1 cellular context compared by ENCODE assay signal in the genomic region with DNA sequence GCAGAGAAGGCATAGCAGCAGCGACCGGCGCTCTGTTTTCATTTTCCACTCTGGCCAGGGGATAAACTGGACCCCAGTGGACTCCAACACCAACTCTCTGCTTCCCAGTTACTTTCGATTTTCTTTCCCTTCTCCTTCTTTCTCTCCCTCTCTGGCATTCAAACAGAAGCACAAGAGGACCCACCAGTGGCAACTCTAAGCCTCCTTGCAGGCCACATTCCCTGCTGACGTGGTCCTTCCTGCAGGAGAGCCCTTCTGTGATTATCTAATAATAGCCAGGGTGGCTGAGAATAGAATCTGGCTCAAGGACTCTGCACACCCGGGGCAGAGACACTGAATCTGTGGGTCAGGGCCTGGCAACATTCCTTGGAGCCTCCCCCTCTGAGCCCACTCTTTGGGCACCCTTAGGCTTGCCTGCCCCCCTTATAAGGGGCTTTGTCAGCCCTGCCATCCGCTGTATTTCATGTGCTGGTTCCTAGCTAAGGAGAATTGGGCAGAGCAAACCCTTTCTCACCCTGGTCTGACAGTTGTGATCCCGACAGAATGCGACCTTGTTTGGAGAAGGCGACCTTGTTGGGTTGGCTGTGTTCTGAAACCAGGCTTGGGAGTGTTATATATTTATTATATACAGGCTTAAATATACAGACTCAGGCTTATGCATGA.
A peak's percentile ranks its signal among the peaks of the same experiment; 100 is the strongest.
TF ChIP-seq lines count a peak whose summit lies in the region.

No MANE protein-coding gene starts in this region.

TF ChIP-seq in HEK293, 187 proteins besides CTCF, POLR2A, EP300 and RAD21 (continued from another document):
- TF ChIP-seq, protein P1, sequence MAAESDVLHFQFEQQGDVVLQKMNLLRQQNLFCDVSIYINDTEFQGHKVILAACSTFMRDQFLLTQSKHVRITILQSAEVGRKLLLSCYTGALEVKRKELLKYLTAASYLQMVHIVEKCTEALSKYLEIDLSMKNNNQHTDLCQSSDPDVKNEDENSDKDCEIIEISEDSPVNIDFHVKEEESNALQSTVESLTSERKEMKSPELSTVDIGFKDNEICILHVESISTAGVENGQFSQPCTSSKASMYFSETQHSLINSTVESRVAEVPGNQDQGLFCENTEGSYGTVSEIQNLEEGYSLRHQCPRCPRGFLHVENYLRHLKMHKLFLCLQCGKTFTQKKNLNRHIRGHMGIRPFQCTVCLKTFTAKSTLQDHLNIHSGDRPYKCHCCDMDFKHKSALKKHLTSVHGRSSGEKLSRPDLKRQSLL (tag by site-specific recombination; IDR thresholded peaks at IDR 0.05) = 0 out of 2 replicates have a peak, but pooled peaks have one; percentile 13
- TF ChIP-seq, protein P2, sequence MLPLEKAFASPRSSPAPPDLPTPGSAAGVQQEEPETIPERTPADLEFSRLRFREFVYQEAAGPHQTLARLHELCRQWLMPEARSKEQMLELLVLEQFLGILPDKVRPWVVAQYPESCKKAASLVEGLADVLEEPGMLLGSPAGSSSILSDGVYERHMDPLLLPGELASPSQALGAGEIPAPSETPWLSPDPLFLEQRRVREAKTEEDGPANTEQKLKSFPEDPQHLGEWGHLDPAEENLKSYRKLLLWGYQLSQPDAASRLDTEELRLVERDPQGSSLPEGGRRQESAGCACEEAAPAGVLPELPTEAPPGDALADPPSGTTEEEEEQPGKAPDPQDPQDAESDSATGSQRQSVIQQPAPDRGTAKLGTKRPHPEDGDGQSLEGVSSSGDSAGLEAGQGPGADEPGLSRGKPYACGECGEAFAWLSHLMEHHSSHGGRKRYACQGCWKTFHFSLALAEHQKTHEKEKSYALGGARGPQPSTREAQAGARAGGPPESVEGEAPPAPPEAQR (tag by site-specific recombination; IDR thresholded peaks at IDR 0.05) = no peak
- TF ChIP-seq PRDM1 (tag by site-specific recombination; IDR thresholded peaks at IDR 0.05) (peak; percentile 83), ZFP69B (tag by site-specific recombination; IDR thresholded peaks at IDR 0.05) (peak; percentile 82), ZBTB8A (tag by site-specific recombination; IDR thresholded peaks at IDR 0.05) (peak; percentile 9; the same call in 1 of the 2 replicates), IKZF3 (tag by site-specific recombination; IDR thresholded peaks at IDR 0.05) (0 out of 2 replicates have a peak, but pooled peaks have one; percentile 26), ZXDB (tag by site-specific recombination; IDR thresholded peaks at IDR 0.05) (0 out of 2 replicates have a peak, but pooled peaks have one; percentile 13)
